19 cellular contexts compared by ENCODE assay signal in genomic region chr7:155491812-155492211, GRCh38. TPM values are rescaled to one million over a fixed set of nuclear protein-coding genes. Genes with fewer than 3 reads are reported as not detected.
DNase-seq lines count a peak whose midpoint lies in the region; ATAC-seq, FAIRE-seq and TF ChIP-seq lines count a peak whose summit lies in the region.
"Had no signal": no experiment of that assay in that cellular context is flagged by ENCODE, and none has a peak within 500 bp of the region (broad histone marks: within the 10 kb centered on the region; RNA-seq: fewer than 3 reads in every experiment).

No MANE protein-coding gene starts in this region.

- no peak overlapping the region for H3K27ac ChIP-seq in iPS-20b (ENCODE audit: low read length)
- H3K27ac ChIP-seq: uterus had no signal

- intact Hi-C loops in activated B cell treated with CpG ODN at 0.5 μM for 24 hours (cut with micrococcal nuclease) = loop anchor here (2.0 to 10.0 kb wide), 2 partner anchors 23 to 297 kb away; no protein-coding TSS in a partner anchor

- no peaks in the 10 kb centered on the region for H3K36me3 ChIP-seq in iPS-20b (ENCODE audit: insufficient read depth, low read depth, low read length)
- H3K36me3 ChIP-seq: Peyer's patch, stomach, uterus had no signal

- DNase-seq in activated T-cell treated with anti-CD3 and anti-CD28 coated beads, Interleukin-2, amount 50 U/mL, for 4 hours = no peak
- no peak for DNase-seq in activated T-cell treated with anti-CD3 and anti-CD28 coated beads, Interleukin-2, amount 50 U/mL, for 48 hours
- DNase-seq in activated B cell treated with CpG ODN at 0.5 μM for 24 hours = no peak
- no peak for DNase-seq in stimulated activated effector memory CD8-positive, alpha-beta T cell treated with anti-CD3 and anti-CD28 coated beads, Interleukin-12 subunit alpha, Interleukin-12 subunit beta, amount 100 ng/mL, for 72 hours (ENCODE audit: low spot score in 2 of 2)
- no peak for DNase-seq in middle frontal gyrus (ENCODE audit: extremely low spot score, low spot score)
- no peak for DNase-seq in H54 (ENCODE audit: insufficient read length, low spot score)
- no peak for DNase-seq in SIG-M5 (lab: John Stamatoyannopoulos, UW)
- DNase-seq: activated naive CD4-positive, alpha-beta T cell; effector CD4-positive, alpha-beta T cell; HFFc6; NCI-H748 treated with DMSO at 0.1 percent for 48 hours; Peyer's patch; stomach; uterus had no signal

- no peak for FAIRE-seq in H54 (lab: Jason Lieb, UNC)
- FAIRE-seq: bronchial epithelial cell, GM12892 had no signal

- peak overlapping the region; percentile 91 for H3K27ac Mint-ChIP-seq in activated B cell treated with CpG ODN at 0.5 μM for 24 hours
- H3K27ac Mint-ChIP-seq in stimulated activated effector memory CD8-positive, alpha-beta T cell treated with anti-CD3 and anti-CD28 coated beads, Interleukin-12 subunit alpha, Interleukin-12 subunit beta, amount 100 ng/mL, for 72 hours = peak overlapping the region; percentile 91
- H3K27ac Mint-ChIP-seq: HFFc6 had no signal

- no peaks in the 10 kb centered on the region for H3K9me3 ChIP-seq in iPS-20b (ENCODE audit: insufficient read depth, low read depth, low read length)
- H3K9me3 ChIP-seq: Peyer's patch, stomach, uterus had no signal

- POLR2A ChIA-PET in activated B cell treated with CpG ODN at 0.5 μM for 24 hours (lab: Charles Lee) = interaction anchor here (0.6 kb wide), 1 partner anchor 15 kb away, joined by 4 read pairs; no protein-coding TSS in a partner anchor

- peaks cover 17% of the 10 kb centered on the region for H3K4me1 Mint-ChIP-seq in activated T-cell treated with anti-CD3 and anti-CD28 coated beads, Interleukin-2, amount 50 U/mL, for 4 hours (ENCODE audit: low read depth)
- peaks cover 25% of the 10 kb centered on the region for H3K4me1 Mint-ChIP-seq in activated B cell treated with CpG ODN at 0.5 μM for 24 hours
- peaks cover 26% of the 10 kb centered on the region for H3K4me1 Mint-ChIP-seq in stimulated activated effector memory CD8-positive, alpha-beta T cell treated with anti-CD3 and anti-CD28 coated beads, Interleukin-12 subunit alpha, Interleukin-12 subunit beta, amount 100 ng/mL, for 72 hours

- H3K9me3 Mint-ChIP-seq in activated T-cell treated with anti-CD3 and anti-CD28 coated beads, Interleukin-2, amount 50 U/mL, for 4 hours = no peaks in the 10 kb centered on the region
- H3K9me3 Mint-ChIP-seq in activated B cell treated with CpG ODN at 0.5 μM for 24 hours = no peaks in the 10 kb centered on the region
- H3K9me3 Mint-ChIP-seq in stimulated activated effector memory CD8-positive, alpha-beta T cell treated with anti-CD3 and anti-CD28 coated beads, Interleukin-12 subunit alpha, Interleukin-12 subunit beta, amount 100 ng/mL, for 72 hours = peaks cover 3% of the 10 kb centered on the region
- H3K9me3 Mint-ChIP-seq: HFFc6 had no signal

- peak overlapping the region; percentile 56 for H3K4me3 Mint-ChIP-seq in activated T-cell treated with anti-CD3 and anti-CD28 coated beads, Interleukin-2, amount 50 U/mL, for 4 hours
- peak overlapping the region; percentile 89 for H3K4me3 Mint-ChIP-seq in activated B cell treated with CpG ODN at 0.5 μM for 24 hours
- H3K4me3 Mint-ChIP-seq in stimulated activated effector memory CD8-positive, alpha-beta T cell treated with anti-CD3 and anti-CD28 coated beads, Interleukin-12 subunit alpha, Interleukin-12 subunit beta, amount 100 ng/mL, for 72 hours = peak overlapping the region; percentile 77
- H3K4me3 Mint-ChIP-seq: HFFc6 had no signal

- H3K9ac ChIP-seq in iPS-20b (ENCODE audit: low read depth, low read length) = peak overlapping the region; percentile 59; the same call in 1 of the 2 replicates

- CTCF ChIA-PET in activated B cell treated with CpG ODN at 0.5 μM for 24 hours (lab: Charles Lee) = no interaction called here

- H3K4me3 ChIP-seq in iPS-20b (ENCODE audit: low read length) = peak overlapping the region; percentile 64; the same call in 1 of the 2 replicates

- no peak for TF ChIP-seq POLR2A in H54 (IDR thresholded peaks at IDR 0.05; ENCODE audit: low read depth, low read length)

- no peaks in the 10 kb centered on the region for H3K36me3 Mint-ChIP-seq in activated T-cell treated with anti-CD3 and anti-CD28 coated beads, Interleukin-2, amount 50 U/mL, for 4 hours (ENCODE audit: insufficient read depth)
- peaks cover 2% of the 10 kb centered on the region for H3K36me3 Mint-ChIP-seq in activated B cell treated with CpG ODN at 0.5 μM for 24 hours (ENCODE audit: low read depth)
- H3K36me3 Mint-ChIP-seq in stimulated activated effector memory CD8-positive, alpha-beta T cell treated with anti-CD3 and anti-CD28 coated beads, Interleukin-12 subunit alpha, Interleukin-12 subunit beta, amount 100 ng/mL, for 72 hours = no peaks in the 10 kb centered on the region

- peaks cover 51% of the 10 kb centered on the region for H3K27me3 Mint-ChIP-seq in activated T-cell treated with anti-CD3 and anti-CD28 coated beads, Interleukin-2, amount 50 U/mL, for 4 hours (ENCODE audit: low read depth)
- peaks cover 8% of the 10 kb centered on the region for H3K27me3 Mint-ChIP-seq in activated B cell treated with CpG ODN at 0.5 μM for 24 hours

- peaks cover 96% of the 10 kb centered on the region for H3K27me3 ChIP-seq in iPS-20b (ENCODE audit: insufficient read depth, low read length)
- H3K27me3 ChIP-seq: Peyer's patch, uterus had no signal

- no peak for TF ChIP-seq CTCF in activated B cell treated with CpG ODN at 0.5 μM for 24 hours (IDR thresholded peaks at IDR 0.05)

- no peak for ATAC-seq in activated T-cell treated with anti-CD3 and anti-CD28 coated beads, Interleukin-2, amount 50 U/mL, for 4 hours
- ATAC-seq in activated B cell treated with CpG ODN at 0.5 μM for 24 hours (ENCODE audit: low read depth) = no peak
- ATAC-seq in stimulated activated effector memory CD8-positive, alpha-beta T cell treated with anti-CD3 and anti-CD28 coated beads, Interleukin-12 subunit alpha, Interleukin-12 subunit beta, amount 100 ng/mL, for 72 hours = no peak

- H3K4me1 ChIP-seq in iPS-20b (ENCODE audit: insufficient read depth, low read length) = peaks cover 2% of the 10 kb centered on the region; the same call in 1 of the 2 replicates

RNA-seq across cellular contexts. Expression of gene EN2, which starts 33.9 kb away (rescaled TPM):
- total RNA-seq in activated T-cell treated with anti-CD3 and anti-CD28 coated beads, Interleukin-2, amount 50 U/mL, for 4 hours = not detected
- total RNA-seq in activated B cell treated with CpG ODN at 0.5 μM for 24 hours = not detected in 2 replicates
- total RNA-seq: A673, bronchial epithelial cell, HFFc6, lung microvascular endothelial cell, Peyer's patch, stomach had no signal

RNA-seq across cellular contexts. Expression of gene CNPY1, which starts 54.5 kb away (rescaled TPM):
- total RNA-seq in activated T-cell treated with anti-CD3 and anti-CD28 coated beads, Interleukin-2, amount 50 U/mL, for 4 hours = not detected
- not detected in 2 replicates for total RNA-seq in activated B cell treated with CpG ODN at 0.5 μM for 24 hours
- total RNA-seq: A673, bronchial epithelial cell, HFFc6, lung microvascular endothelial cell, uterus had no signal
